8 cellular contexts compared by ENCODE assay signal in the genomic region with DNA sequence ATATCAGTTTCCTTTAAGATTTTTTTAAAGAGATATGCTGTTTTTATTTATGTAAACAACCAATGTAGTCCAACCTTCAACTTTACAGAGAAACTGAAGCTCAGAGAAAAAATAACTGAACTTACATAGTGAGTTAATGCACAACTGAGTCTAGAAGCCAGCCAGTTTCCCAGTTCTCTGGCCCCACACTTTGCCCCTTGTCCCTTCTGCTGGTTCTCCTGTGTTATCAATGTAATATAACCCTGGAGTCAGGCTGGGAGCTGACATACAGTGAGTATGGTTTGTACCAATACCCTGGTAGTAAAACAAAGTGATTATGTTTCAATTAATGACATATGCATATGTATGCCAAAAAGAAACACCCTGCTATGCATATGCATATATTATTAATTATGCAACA. TPM values are rescaled to one million over a fixed set of nuclear protein-coding genes. Genes with fewer than 3 reads are reported as not detected.
"Had no signal": no experiment of that assay in that cellular context is flagged by ENCODE, and none has a peak within 500 bp of the region (broad histone marks: within the 10 kb centered on the region; RNA-seq: fewer than 3 reads in every experiment).

No MANE protein-coding gene starts in this region.

- H3K9me3 ChIP-seq: HAP-1 had no signal

- H3K36me3 ChIP-seq: HAP-1 had no signal

- H2AFZ ChIP-seq: GM23338 had no signal

- H3K4me3 ChIP-seq: GM23338, HAP-1 had no signal

- H3K27ac ChIP-seq: HL-60 had no signal

- H3K4me1 ChIP-seq: HAP-1 had no signal

- H3K4me2 ChIP-seq: GM23338 had no signal

- DNase-seq: H7, HFFc6 had no signal

RNA-seq across cellular contexts. Expression of a gene that starts 32.2 kb away (rescaled TPM):
- total RNA-seq: H4, HepG2 had no signal
- polyA plus RNA-seq: HepG2, IgD-negative memory B cell had no signal
